1 cellular context compared by ENCODE assay signal in genomic region chr10:81108516-81109199, GRCh38.
TF ChIP-seq lines count a peak whose summit lies in the region.

No MANE protein-coding gene starts in this region.

TF ChIP-seq in GM12878, 131 proteins besides CTCF, POLR2A, EP300 and RAD21 (continued from another document):
- TF ChIP-seq PRDM15 (CRISPR knock-in tag; IDR thresholded peaks at IDR 0.05) (no peak), IKZF1 (conservative IDR thresholded peaks at IDR 0.05) (peak; percentile 53; the same call in 1 of the 2 replicates), EGR1 (IDR thresholded peaks at IDR 0.05; ENCODE audit: borderline replicate concordance in 1 of 2, low read depth in 2 of 2, low read length in 2 of 2) (no peak), RELB (IDR thresholded peaks at IDR 0.05; ENCODE audit: low read depth) (0 out of 2 replicates have a peak, but pooled peaks have one; percentile 65), MEF2A (IDR thresholded peaks at IDR 0.05; ENCODE audit: insufficient read depth, low read depth, low read length) (no peak), STAT3 (IDR thresholded peaks at IDR 0.05; ENCODE audit: low read depth, low read length) (0 out of 2 replicates have a peak, but pooled peaks have one; percentile 31), DPF2 (IDR thresholded peaks at IDR 0.05) (peak; percentile 85), CEBPB (IDR thresholded peaks at IDR 0.05; ENCODE audit: borderline replicate concordance in 1 of 2, low read depth in 2 of 2, low read length in 2 of 2) (0 out of 4 replicates have a peak, but pooled peaks of 1 of the 2 experiments have one; percentile 26), FOXK2 (IDR thresholded peaks at IDR 0.05) (no peak), JUNB (IDR thresholded peaks at IDR 0.05) (peak; percentile 24), BHLHE40 (IDR thresholded peaks at IDR 0.05; ENCODE audit: borderline replicate concordance in 1 of 2, low read depth in 2 of 2, low read length in 1 of 2) (peak; percentile 33 to 47; a peak in 1 of 4 replicates), PAX5 (IDR thresholded peaks at IDR 0.05; ENCODE audit: borderline replicate concordance, low read depth, low read length) (0 out of 2 replicates have a peak, but pooled peaks have one; percentile 30), NBN (IDR thresholded peaks at IDR 0.05) (peak; percentile 54; the same call in 1 of the 2 replicates), JUND (IDR thresholded peaks at IDR 0.05; ENCODE audit: low read depth, low read length) (peak; percentile 36; the same call in 1 of the 2 replicates), SPI1 (IDR thresholded peaks at IDR 0.05; ENCODE audit: borderline replicate concordance, insufficient read depth, low read depth, low read length) (peak; percentile 72), IRF4 (IDR thresholded peaks at IDR 0.05; ENCODE audit: low read depth, low read length) (0 out of 2 replicates have a peak, but pooled peaks have one; percentile 17), SKIL (IDR thresholded peaks at IDR 0.05; ENCODE audit: low read depth, poor library complexity, severe bottlenecking) (peak; percentile 72), IKZF2 (IDR thresholded peaks at IDR 0.05) (peak; percentile 58 to 73; a peak in 2 of 4 replicates), EED (IDR thresholded peaks at IDR 0.05; ENCODE audit: low read depth) (no peak), BCL11A (IDR thresholded peaks at IDR 0.05; ENCODE audit: low read depth, low read length) (peak; percentile 85), TAF1 (IDR thresholded peaks at IDR 0.05; ENCODE audit: borderline replicate concordance, low read depth, low read length) (no peak), BMI1 (IDR thresholded peaks at IDR 0.05; ENCODE audit: borderline replicate concordance) (peak; percentile 75), ESRRA (IDR thresholded peaks at IDR 0.05; ENCODE audit: low read length) (0 out of 2 replicates have a peak, but pooled peaks have one; percentile 34), BACH1 (IDR thresholded peaks at IDR 0.05; ENCODE audit: borderline replicate concordance) (peak; percentile 65; the same call in 1 of the 2 replicates)
